Comparison of ENCODE assay signal across 13 cellular contexts in genomic region chr6:75317503-75318206, GRCh38. TPM values are rescaled to one million over a fixed set of nuclear protein-coding genes. Genes with fewer than 3 reads are reported as not detected.
A peak's percentile ranks its signal among the peaks of the same experiment; 100 is the strongest.
DNase-seq lines count a peak whose midpoint lies in the region; ATAC-seq and TF ChIP-seq lines count a peak whose summit lies in the region.
"Had no signal": no experiment of that assay in that cellular context is flagged by ENCODE, and none has a peak within 500 bp of the region (broad histone marks: within the 10 kb centered on the region; RNA-seq: fewer than 3 reads in every experiment).

No MANE protein-coding gene starts in this region.

- H3K9me3 ChIP-seq in trophoblast cell (ENCODE audit: insufficient read depth, low read depth, low read length) (no peaks in the 10 kb centered on the region), tibial nerve (no peaks in the 10 kb centered on the region)

- H3K27me3 ChIP-seq in trophoblast cell (ENCODE audit: insufficient read depth, low read length) (no peaks in the 10 kb centered on the region), tibial nerve (no peaks in the 10 kb centered on the region)

- peaks cover 3% of the 10 kb centered on the region for H3K79me1 ChIP-seq in trophoblast cell (ENCODE audit: low read length)

- H3K27ac ChIP-seq in trophoblast cell (ENCODE audit: low read depth, low read length) (peak overlapping the region; percentile 82), tibial nerve (no peak overlapping the region)

- no peak overlapping the region for H3K23ac ChIP-seq in trophoblast cell (ENCODE audit: low read length)

- no peak overlapping the region for H4K12ac ChIP-seq in trophoblast cell (ENCODE audit: low read depth, low read length)

- no peak overlapping the region for H3K14ac ChIP-seq in trophoblast cell (ENCODE audit: low read length)

- H4K91ac ChIP-seq in trophoblast cell (ENCODE audit: low read depth, low read length): no peak overlapping the region

- no peak overlapping the region for H2AK5ac ChIP-seq in trophoblast cell (ENCODE audit: low read length)

- H2AFZ ChIP-seq in trophoblast cell (ENCODE audit: insufficient read depth, low read length, poor library complexity): no peak overlapping the region

- WGBS in trophoblast cell (ENCODE audit: extremely low coverage, insufficient coverage, insufficient read length): no CpG with 5 or more reads among the region's 4 CpGs
- 49 to 50% methylated on average over 4 of the region's 4 CpGs for WGBS in tibial nerve, 2 donors

- no peak overlapping the region for H3K18ac ChIP-seq in trophoblast cell (ENCODE audit: low read length)

- H3K4ac ChIP-seq in trophoblast cell (ENCODE audit: low read depth, low read length): no peak overlapping the region

- TF ChIP-seq CTCF in tibial nerve (IDR thresholded peaks at IDR 0.05): no peak

- no peak for TF ChIP-seq POLR2A in tibial nerve (IDR thresholded peaks at IDR 0.05)

- H3K4me2 ChIP-seq in trophoblast cell (ENCODE audit: low read length): peak overlapping the region; percentile 40

- no peak overlapping the region for H4K8ac ChIP-seq in trophoblast cell (ENCODE audit: low read depth, low read length)

- no peak overlapping the region for H3K9ac ChIP-seq in trophoblast cell (ENCODE audit: low read length)

- DNase-seq in GM04503 (ENCODE audit: low read depth): peak; percentile 79
- peak; percentile 64 for DNase-seq in amniotic epithelial cell (ENCODE audit: low read depth)
- DNase-seq in Right ventricle myocardium superior: no peak
- peak in 1 of 2 donors; percentile 58 for DNase-seq in trophoblast cell
- DNase-seq in activated naive CD4-positive, alpha-beta T cell treated with Interleukin-2 at 50 U/mL for 16 hours: no peak
- no peak for DNase-seq in NCI-H2196 treated with DMSO at 0.1 percent for 48 hours (lab: John Stamatoyannopoulos, UW; ENCODE audit: unreplicated experiment)
- no peak for DNase-seq in GM19238 (ENCODE audit: insufficient read length, low spot score)
- no peak for DNase-seq in tibial nerve (ENCODE audit: low spot score in 2 of 2)
- DNase-seq: activated T-cell treated with anti-CD3 and anti-CD28 coated beads, Interleukin-2, amount 50 U/mL, for 48 hours; cerebellar nuclear complex; COR-L47; naive B cell; stimulated activated naive CD4-positive, alpha-beta T cell treated with Interleukin-2 at 50 U/mL for 16 hours had no signal

- H3K36me3 ChIP-seq in trophoblast cell (ENCODE audit: control insufficient read depth in 1 of 2, insufficient read depth in 2 of 2, low read length in 2 of 2): no peaks in the 10 kb centered on the region
- H3K36me3 ChIP-seq in tibial nerve: no peaks in the 10 kb centered on the region

- no peaks in the 10 kb centered on the region for H3K79me2 ChIP-seq in trophoblast cell (ENCODE audit: control insufficient read depth, insufficient read depth, low read length, poor library complexity)

- TF ChIP-seq EP300 in tibial nerve (IDR thresholded peaks at IDR 0.05): no peak

- H3K4me1 ChIP-seq in trophoblast cell (ENCODE audit: control insufficient read depth in 1 of 2, insufficient read depth in 2 of 2, low read length in 2 of 2) (peaks cover 3 to 5% of the 10 kb centered on the region in 2 experiments), tibial nerve (peaks cover 0 to 7% (median 0%) of the 10 kb centered on the region in 4 donors)

- peak overlapping the region; percentile 68 for H2BK120ac ChIP-seq in trophoblast cell (ENCODE audit: insufficient read depth, low read length, poor library complexity)

- H3K4me3 ChIP-seq in trophoblast cell (ENCODE audit: low read depth, low read length) (no peak overlapping the region), tibial nerve (no peak overlapping the region)

- no peak overlapping the region for H2BK5ac ChIP-seq in trophoblast cell (ENCODE audit: low read depth, low read length, poor library complexity)

- H2BK12ac ChIP-seq in trophoblast cell (ENCODE audit: low read length): peak overlapping the region; percentile 66

- intact Hi-C loops in Right ventricle myocardium superior (cut with DNase I): no loop called here

- ATAC-seq in Right ventricle myocardium superior (ENCODE audit: poor library complexity): peak; percentile 55

RNA-seq across cellular contexts. Expression of gene TMEM30A, which starts 33.1 kb away (rescaled TPM):
- 40.0 TPM for total RNA-seq in Right ventricle myocardium superior
- polyA plus RNA-seq in trophoblast cell (2013): 84.0 and 85.1 TPM in 2 replicates
- total RNA-seq in tibial nerve: 100 to 1,000 TPM in 1 of 4 donors, 10 to 100 TPM in 3; 62.4 to 101 (median 76.9) TPM

Comparison
In these comparisons a context has a peak if more than half of its experiments do, and no peak if none do; other contexts are left out.
1. DNase-seq: peak in GM04503 (single experiment) and amniotic epithelial cell (single experiment); none in Right ventricle myocardium superior (single experiment), activated naive CD4-positive, alpha-beta T cell treated with Interleukin-2 at 50 U/mL for 16 hours (single experiment), NCI-H2196 treated with DMSO at 0.1 percent for 48 hours (single experiment), GM19238 (single experiment) and tibial nerve (0 of 2).